ENCODE assay signal across 8 cellular contexts in the genomic region with DNA sequence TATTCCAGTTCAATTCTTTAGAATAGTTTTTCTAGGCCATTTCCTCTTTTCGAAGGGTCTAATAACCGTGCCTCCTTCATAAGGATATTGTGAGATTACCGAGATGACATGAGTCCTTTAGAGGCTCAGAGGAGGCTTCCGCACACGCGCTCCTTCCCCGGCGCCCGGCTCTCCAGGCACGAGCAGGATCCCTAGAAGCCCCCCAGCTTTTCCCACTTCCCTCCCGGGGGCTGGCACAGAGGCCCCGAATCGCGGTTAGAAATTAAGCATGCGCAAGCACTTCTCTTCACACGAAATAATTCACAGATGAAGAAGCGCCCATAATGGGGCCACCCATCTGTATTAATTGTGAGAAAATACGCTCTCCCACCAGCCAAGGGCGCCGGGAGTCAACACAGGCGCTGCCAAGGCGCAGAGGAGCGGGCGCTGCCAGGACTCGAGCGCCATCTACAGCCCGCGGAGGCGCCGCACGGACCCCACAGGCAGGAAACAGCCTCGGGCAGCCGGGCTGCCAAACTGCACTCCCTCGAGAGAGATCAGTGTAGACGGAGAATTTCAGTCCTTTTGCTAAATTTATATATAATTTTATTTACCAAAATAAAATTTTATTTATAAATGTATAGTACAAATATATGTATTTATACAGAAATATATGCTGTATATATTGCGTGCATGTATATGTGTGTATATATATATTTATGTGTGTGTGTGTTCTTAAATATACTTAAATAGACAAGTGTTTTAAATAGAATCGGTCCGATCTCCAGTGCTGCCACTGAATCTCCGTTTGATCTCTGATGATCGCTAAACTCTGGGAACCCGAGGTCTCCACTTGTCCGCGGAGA.
DNase-seq lines count a peak whose midpoint lies in the region; ATAC-seq and TF ChIP-seq lines count a peak whose summit lies in the region.

No MANE protein-coding gene starts in this region.

- in situ Hi-C loops in mammary epithelial cell (cut with MboI; ENCODE audit: low sequenced_read_pairs in 2 of 2) = no loop called here

- H2AFZ ChIP-seq in mammary epithelial cell (ENCODE audit: low read depth, low read length) = no peak overlapping the region

- H3K9me3 ChIP-seq in MG63 (0 out of 2 replicates have a peak, but pooled peaks cover 2% of the 10 kb centered on the region), mammary epithelial cell (replicated peaks; ENCODE audit: insufficient read depth, low read length) (no peaks in the 10 kb centered on the region)

- no peak overlapping the region for H3K27ac ChIP-seq in mammary epithelial cell (ENCODE audit: insufficient read depth, low read depth, low read length)

- BruUV-seq in mammary epithelial cell (replicated peaks; lab: Mats Ljungman, UMichigan) = no TSS peak

- no peak overlapping the region for H3K9ac ChIP-seq in mammary epithelial cell (ENCODE audit: insufficient read depth, low read length)

- H3K36me3 ChIP-seq in MG63 (no peaks in the 10 kb centered on the region), mammary epithelial cell (ENCODE audit: insufficient read depth, low read length) (no peaks in the 10 kb centered on the region)

- no peaks in the 10 kb centered on the region for H3K27me3 ChIP-seq in MG63
- H3K27me3 ChIP-seq in mammary epithelial cell (ENCODE audit: insufficient read depth, low read length) = no peaks in the 10 kb centered on the region

- H3K79me2 ChIP-seq in mammary epithelial cell (ENCODE audit: insufficient read depth, low read length) = no peaks in the 10 kb centered on the region

- no peak overlapping the region for H3K4me2 ChIP-seq in mammary epithelial cell (ENCODE audit: insufficient read depth, low read depth, low read length)

- DNase-seq in SIG-M5 treated with dmso at 0.1 percent for 504 hours (lab: John Stamatoyannopoulos, UW; ENCODE audit: unreplicated experiment) = peak; percentile 52
- no peak for DNase-seq in SIG-M5 (lab: John Stamatoyannopoulos, UW)
- DNase-seq in MG63 = peak; percentile 53
- DNase-seq in mammary epithelial cell = peak; percentile 46
- DNase-seq in iris pigment epithelial cell (ENCODE audit: low read depth) = peak; percentile 65
- peak; percentile 31 to 61 for DNase-seq in stimulated activated CD4-positive, alpha-beta T cell treated with anti-CD3 and anti-CD28 coated beads, Interleukin-1b, Interleukin-23, amount 100 ng/mL, for 4 hours (ENCODE audit: low read depth in 2 of 2)

- dilution Hi-C loops in mammary epithelial cell (cut with HindIII; ENCODE audit: low sequenced_read_pairs) = no loop called here

- ATAC-seq in HG02610 (IDR thresholded peaks at IDR 0.05; ENCODE audit: unreplicated experiment) = no peak

- H4K20me1 ChIP-seq in mammary epithelial cell (ENCODE audit: insufficient read depth, low read length) = no peaks in the 10 kb centered on the region

- TF ChIP-seq CTCF in WI38 (IDR thresholded peaks at IDR 0.05; ENCODE audit: low read depth, low read length) (peak; percentile 94), mammary epithelial cell (conservative IDR thresholded peaks at IDR 0.05 in 1 of 2, IDR thresholded peaks at IDR 0.05 in 1 of 2; ENCODE audit: extremely low read depth in 1 of 2, insufficient read depth in 1 of 2, low read depth in 1 of 2, low read length in 2 of 2) (peak; percentile 62 to 91)

- no peaks in the 10 kb centered on the region for H3K4me1 ChIP-seq in mammary epithelial cell (ENCODE audit: insufficient read depth, low read length)

- no peak overlapping the region for H3K4me3 ChIP-seq in MG63
- no peak overlapping the region for H3K4me3 ChIP-seq in WI38 (ENCODE audit: low read depth, low read length)
- H3K4me3 ChIP-seq in mammary epithelial cell (replicated peaks in 1 of 3; ENCODE audit: insufficient read depth in 1 of 3, low read depth in 2 of 3, low read length in 3 of 3) = no peak overlapping the region

- CTCF ChIA-PET in mammary epithelial cell (lab: Charles Lee; ENCODE audit: low non-redundant PET) = no interaction called here

- intact Hi-C loops in mammary epithelial cell (cut with micrococcal nuclease) = loop anchor here (2.0 kb wide), 1 partner anchor 767 kb away; no protein-coding TSS in a partner anchor

- WGBS in mammary epithelial cell (ENCODE audit: low coverage, missing lambda C conversion rate) = 32% methylated on average over 39 of the region's 43 CpGs
